19 cellular contexts compared by ENCODE assay signal in genomic region chr17:80317706-80317980, GRCh38.
"Had no signal": no experiment of that assay in that cellular context is flagged by ENCODE, and none has a peak within 500 bp of the region (broad histone marks: within the 10 kb centered on the region; RNA-seq: fewer than 3 reads in every experiment).

No MANE protein-coding gene starts in this region.

- H3K27me3 Mint-ChIP-seq: activated CD4-positive, alpha-beta T cell treated with anti-CD3 and anti-CD28 coated beads, Interleukin-2, amount 10 ng/mL, durations not matched to agents 7 days and 5 days; activated CD8-positive, alpha-beta T cell treated with anti-CD3 and anti-CD28 coated beads for 36 hours; activated naive CD4-positive, alpha-beta T cell treated with anti-CD3 and anti-CD28 coated beads, Interleukin-2, amount 50 U/mL, for 24 hours; brain had no signal

- H3K27me3 ChIP-seq: MG63 had no signal

- H3K4me3 ChIP-seq: MG63 had no signal

- H3K9ac ChIP-seq: KMS-11 had no signal

- H3K4me3 Mint-ChIP-seq: activated CD4-positive, alpha-beta T cell treated with anti-CD3 and anti-CD28 coated beads, Interleukin-2, amount 10 ng/mL, durations not matched to agents 7 days and 5 days; activated CD8-positive, alpha-beta T cell treated with anti-CD3 and anti-CD28 coated beads for 36 hours; activated naive CD4-positive, alpha-beta T cell treated with anti-CD3 and anti-CD28 coated beads, Interleukin-2, amount 50 U/mL, for 24 hours; brain had no signal

- ATAC-seq: activated CD8-positive, alpha-beta T cell treated with anti-CD3 and anti-CD28 coated beads for 36 hours had no signal

- H3K9me3 Mint-ChIP-seq: activated CD4-positive, alpha-beta T cell treated with anti-CD3 and anti-CD28 coated beads, Interleukin-2, amount 10 ng/mL, durations not matched to agents 7 days and 5 days; activated CD8-positive, alpha-beta T cell treated with anti-CD3 and anti-CD28 coated beads for 36 hours; activated naive CD4-positive, alpha-beta T cell treated with anti-CD3 and anti-CD28 coated beads, Interleukin-2, amount 50 U/mL, for 24 hours; activated T-helper 2 cell treated with anti-CD3 and anti-CD28 coated beads, Interferon-gamma antibody, Interleukin-2, Interleukin-4, amounts not matched to agents 10 μg/mL and 5 μg/mL and 100 μg/mL, durations not matched to agents 14 hours and 24 hours and 36 hours had no signal

- H3K27ac ChIP-seq: KMS-11, VCaP had no signal

- DNase-seq: activated CD4-positive, alpha-beta T cell treated with anti-CD3 and anti-CD28 coated beads, Interleukin-2, amount 10 ng/mL, durations not matched to agents 7 days and 5 days; activated CD4-positive, CD25-positive, alpha-beta regulatory T cell; activated CD8-positive, alpha-beta memory T cell treated with anti-CD3 and anti-CD28 coated beads, Interleukin-2, amount 50 U/mL, for 4 hours; activated CD8-positive, alpha-beta T cell treated with anti-CD3 and anti-CD28 coated beads for 36 hours; activated naive CD4-positive, alpha-beta T cell; MG63; MV-4-11; NCI-H1092 treated with DMSO at 0.1 percent for 48 hours; NCI-H1417 treated with DMSO at 0.1 percent for 48 hours; NCI-H1694 treated with DMSO at 0.1 percent for 48 hours; NCI-H2029 treated with DMSO at 0.1 percent for 48 hours; NCI-H446; NCI-H524; SIG-M5 had no signal

- H3K27ac Mint-ChIP-seq: activated CD4-positive, alpha-beta T cell treated with anti-CD3 and anti-CD28 coated beads, Interleukin-2, amount 10 ng/mL, durations not matched to agents 7 days and 5 days; activated naive CD4-positive, alpha-beta T cell treated with anti-CD3 and anti-CD28 coated beads, Interleukin-2, amount 50 U/mL, for 24 hours; activated T-helper 2 cell treated with anti-CD3 and anti-CD28 coated beads, Interferon-gamma antibody, Interleukin-2, Interleukin-4, amounts not matched to agents 10 μg/mL and 5 μg/mL and 100 μg/mL, durations not matched to agents 14 hours and 24 hours and 36 hours had no signal

- H3K4me1 Mint-ChIP-seq: activated CD4-positive, alpha-beta T cell treated with anti-CD3 and anti-CD28 coated beads, Interleukin-2, amount 10 ng/mL, durations not matched to agents 7 days and 5 days; brain had no signal
